In genomic region chr11:18615628-18616392, GRCh38 we compare ENCODE assay signal across 9 cellular contexts. TPM values are rescaled to one million over a fixed set of nuclear protein-coding genes. Genes with fewer than 3 reads are reported as not detected.
DNase-seq lines count a peak whose midpoint lies in the region; ATAC-seq and TF ChIP-seq lines count a peak whose summit lies in the region.
"Had no signal": no experiment of that assay in that cellular context is flagged by ENCODE, and none has a peak within 500 bp of the region (broad histone marks: within the 10 kb centered on the region; RNA-seq: fewer than 3 reads in every experiment).

No MANE protein-coding gene starts in this region.

- ATAC-seq in GM21390 (IDR thresholded peaks at IDR 0.05; ENCODE audit: unreplicated experiment) (peak; percentile 91), HG03457 (IDR thresholded peaks at IDR 0.05; ENCODE audit: unreplicated experiment) (peak; percentile 81)

- intact Hi-C loops in cardiac septum (cut with DNase I): no loop called here

- H3K27ac ChIP-seq in angular gyrus (ENCODE audit: low read depth, low read length): peak overlapping the region; percentile 37

- TF ChIP-seq CTCF in GM12864 (IDR thresholded peaks at IDR 0.05; ENCODE audit: low read depth, low read length, missing control alignments): no peak

- no peak overlapping the region for H3K4me3 ChIP-seq in GM12864 (ENCODE audit: low read depth, low read length)

- peak; percentile 67 for DNase-seq in GM12864 (ENCODE audit: low read depth)
- no peak for DNase-seq in cerebellar cortex (ENCODE audit: low spot score)
- no peak for DNase-seq in cardiac septum (ENCODE audit: low spot score)
- DNase-seq in 8988T: no peak
- DNase-seq in D341Med (ENCODE audit: low spot score): no peak

RNA-seq across cellular contexts. Expression of gene MISFA, which starts 16.2 kb away (rescaled TPM):
- 6.4 TPM for total RNA-seq in cardiac septum
- total RNA-seq: skeletal muscle tissue had no signal

RNA-seq across cellular contexts. Expression of gene SPTY2D1, which starts 18.3 kb away (rescaled TPM):
- 9.8 TPM for total RNA-seq in cardiac septum

RNA-seq across cellular contexts. Expression of gene UEVLD, which starts 27.3 kb away (rescaled TPM):
- total RNA-seq in cardiac septum: 16.6 TPM
